1 cellular context compared by ENCODE assay signal in the genomic region with DNA sequence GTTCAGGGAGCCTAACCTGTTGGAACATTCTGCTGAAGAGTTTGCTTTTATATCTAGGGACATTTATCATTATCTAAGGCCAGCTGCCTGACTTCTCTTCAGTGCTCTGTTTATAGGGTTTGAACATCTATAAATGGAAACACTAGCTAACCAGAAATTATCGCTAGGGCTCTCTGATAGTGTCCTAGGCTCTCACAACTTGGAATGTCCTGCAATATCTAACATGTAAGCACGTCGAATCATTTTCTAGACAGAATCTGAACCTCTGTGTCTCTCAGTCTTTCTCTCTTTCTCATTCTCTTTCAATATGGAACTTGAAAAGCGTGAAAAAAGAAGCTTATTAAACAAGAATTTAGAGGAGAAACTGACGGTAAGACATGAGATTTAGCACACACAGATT.
TF ChIP-seq lines count a peak whose summit lies in the region.

No MANE protein-coding gene starts in this region.

TF ChIP-seq in GM23338, 12 proteins besides CTCF, POLR2A, EP300 and RAD21 (continued from another document):
- TF ChIP-seq, protein P1, sequence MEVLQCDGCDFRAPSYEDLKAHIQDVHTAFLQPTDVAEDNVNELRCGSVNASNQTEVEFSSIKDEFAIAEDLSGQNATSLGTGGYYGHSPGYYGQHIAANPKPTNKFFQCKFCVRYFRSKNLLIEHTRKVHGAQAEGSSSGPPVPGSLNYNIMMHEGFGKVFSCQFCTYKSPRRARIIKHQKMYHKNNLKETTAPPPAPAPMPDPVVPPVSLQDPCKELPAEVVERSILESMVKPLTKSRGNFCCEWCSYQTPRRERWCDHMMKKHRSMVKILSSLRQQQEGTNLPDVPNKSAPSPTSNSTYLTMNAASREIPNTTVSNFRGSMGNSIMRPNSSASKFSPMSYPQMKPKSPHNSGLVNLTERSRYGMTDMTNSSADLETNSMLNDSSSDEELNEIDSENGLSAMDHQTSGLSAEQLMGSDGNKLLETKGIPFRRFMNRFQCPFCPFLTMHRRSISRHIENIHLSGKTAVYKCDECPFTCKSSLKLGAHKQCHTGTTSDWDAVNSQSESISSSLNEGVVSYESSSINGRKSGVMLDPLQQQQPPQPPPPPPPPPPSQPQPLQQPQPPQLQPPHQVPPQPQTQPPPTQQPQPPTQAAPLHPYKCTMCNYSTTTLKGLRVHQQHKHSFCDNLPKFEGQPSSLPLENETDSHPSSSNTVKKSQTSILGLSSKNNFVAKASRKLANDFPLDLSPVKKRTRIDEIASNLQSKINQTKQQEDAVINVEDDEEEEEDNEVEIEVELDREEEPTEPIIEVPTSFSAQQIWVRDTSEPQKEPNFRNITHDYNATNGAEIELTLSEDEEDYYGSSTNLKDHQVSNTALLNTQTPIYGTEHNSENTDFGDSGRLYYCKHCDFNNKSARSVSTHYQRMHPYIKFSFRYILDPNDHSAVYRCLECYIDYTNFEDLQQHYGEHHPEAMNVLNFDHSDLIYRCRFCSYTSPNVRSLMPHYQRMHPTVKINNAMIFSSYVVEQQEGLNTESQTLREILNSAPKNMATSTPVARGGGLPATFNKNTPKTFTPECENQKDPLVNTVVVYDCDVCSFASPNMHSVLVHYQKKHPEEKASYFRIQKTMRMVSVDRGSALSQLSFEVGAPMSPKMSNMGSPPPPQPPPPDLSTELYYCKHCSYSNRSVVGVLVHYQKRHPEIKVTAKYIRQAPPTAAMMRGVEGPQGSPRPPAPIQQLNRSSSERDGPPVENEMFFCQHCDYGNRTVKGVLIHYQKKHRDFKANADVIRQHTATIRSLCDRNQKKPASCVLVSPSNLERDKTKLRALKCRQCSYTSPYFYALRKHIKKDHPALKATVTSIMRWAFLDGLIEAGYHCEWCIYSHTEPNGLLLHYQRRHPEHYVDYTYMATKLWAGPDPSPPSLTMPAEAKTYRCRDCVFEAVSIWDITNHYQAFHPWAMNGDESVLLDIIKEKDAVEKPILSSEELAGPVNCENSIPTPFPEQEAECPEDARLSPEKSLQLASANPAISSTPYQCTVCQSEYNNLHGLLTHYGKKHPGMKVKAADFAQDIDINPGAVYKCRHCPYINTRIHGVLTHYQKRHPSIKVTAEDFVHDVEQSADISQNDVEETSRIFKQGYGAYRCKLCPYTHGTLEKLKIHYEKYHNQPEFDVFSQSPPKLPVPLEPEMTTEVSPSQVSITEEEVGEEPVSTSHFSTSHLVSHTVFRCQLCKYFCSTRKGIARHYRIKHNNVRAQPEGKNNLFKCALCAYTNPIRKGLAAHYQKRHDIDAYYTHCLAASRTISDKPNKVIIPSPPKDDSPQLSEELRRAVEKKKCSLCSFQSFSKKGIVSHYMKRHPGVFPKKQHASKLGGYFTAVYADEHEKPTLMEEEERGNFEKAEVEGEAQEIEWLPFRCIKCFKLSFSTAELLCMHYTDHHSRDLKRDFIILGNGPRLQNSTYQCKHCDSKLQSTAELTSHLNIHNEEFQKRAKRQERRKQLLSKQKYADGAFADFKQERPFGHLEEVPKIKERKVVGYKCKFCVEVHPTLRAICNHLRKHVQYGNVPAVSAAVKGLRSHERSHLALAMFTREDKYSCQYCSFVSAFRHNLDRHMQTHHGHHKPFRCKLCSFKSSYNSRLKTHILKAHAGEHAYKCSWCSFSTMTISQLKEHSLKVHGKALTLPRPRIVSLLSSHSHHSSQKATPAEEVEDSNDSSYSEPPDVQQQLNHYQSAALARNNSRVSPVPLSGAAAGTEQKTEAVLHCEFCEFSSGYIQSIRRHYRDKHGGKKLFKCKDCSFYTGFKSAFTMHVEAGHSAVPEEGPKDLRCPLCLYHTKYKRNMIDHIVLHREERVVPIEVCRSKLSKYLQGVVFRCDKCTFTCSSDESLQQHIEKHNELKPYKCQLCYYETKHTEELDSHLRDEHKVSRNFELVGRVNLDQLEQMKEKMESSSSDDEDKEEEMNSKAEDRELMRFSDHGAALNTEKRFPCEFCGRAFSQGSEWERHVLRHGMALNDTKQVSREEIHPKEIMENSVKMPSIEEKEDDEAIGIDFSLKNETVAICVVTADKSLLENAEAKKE (CRISPR knock-in tag; IDR thresholded peaks at IDR 0.05) = no peak
- TF ChIP-seq EZH2phosphoT487 (IDR thresholded peaks at IDR 0.05; ENCODE audit: unreplicated experiment) = no peak
- TF ChIP-seq ZNF331 (CRISPR knock-in tag; IDR thresholded peaks at IDR 0.05; ENCODE audit: low read depth) = no peak
- TF ChIP-seq CREB1 (CRISPR knock-in tag; IDR thresholded peaks at IDR 0.05; ENCODE audit: low read depth) = no peak
- TF ChIP-seq STAT1 (IDR thresholded peaks at IDR 0.05; ENCODE audit: unreplicated experiment) = no peak
- TF ChIP-seq, protein P2, sequence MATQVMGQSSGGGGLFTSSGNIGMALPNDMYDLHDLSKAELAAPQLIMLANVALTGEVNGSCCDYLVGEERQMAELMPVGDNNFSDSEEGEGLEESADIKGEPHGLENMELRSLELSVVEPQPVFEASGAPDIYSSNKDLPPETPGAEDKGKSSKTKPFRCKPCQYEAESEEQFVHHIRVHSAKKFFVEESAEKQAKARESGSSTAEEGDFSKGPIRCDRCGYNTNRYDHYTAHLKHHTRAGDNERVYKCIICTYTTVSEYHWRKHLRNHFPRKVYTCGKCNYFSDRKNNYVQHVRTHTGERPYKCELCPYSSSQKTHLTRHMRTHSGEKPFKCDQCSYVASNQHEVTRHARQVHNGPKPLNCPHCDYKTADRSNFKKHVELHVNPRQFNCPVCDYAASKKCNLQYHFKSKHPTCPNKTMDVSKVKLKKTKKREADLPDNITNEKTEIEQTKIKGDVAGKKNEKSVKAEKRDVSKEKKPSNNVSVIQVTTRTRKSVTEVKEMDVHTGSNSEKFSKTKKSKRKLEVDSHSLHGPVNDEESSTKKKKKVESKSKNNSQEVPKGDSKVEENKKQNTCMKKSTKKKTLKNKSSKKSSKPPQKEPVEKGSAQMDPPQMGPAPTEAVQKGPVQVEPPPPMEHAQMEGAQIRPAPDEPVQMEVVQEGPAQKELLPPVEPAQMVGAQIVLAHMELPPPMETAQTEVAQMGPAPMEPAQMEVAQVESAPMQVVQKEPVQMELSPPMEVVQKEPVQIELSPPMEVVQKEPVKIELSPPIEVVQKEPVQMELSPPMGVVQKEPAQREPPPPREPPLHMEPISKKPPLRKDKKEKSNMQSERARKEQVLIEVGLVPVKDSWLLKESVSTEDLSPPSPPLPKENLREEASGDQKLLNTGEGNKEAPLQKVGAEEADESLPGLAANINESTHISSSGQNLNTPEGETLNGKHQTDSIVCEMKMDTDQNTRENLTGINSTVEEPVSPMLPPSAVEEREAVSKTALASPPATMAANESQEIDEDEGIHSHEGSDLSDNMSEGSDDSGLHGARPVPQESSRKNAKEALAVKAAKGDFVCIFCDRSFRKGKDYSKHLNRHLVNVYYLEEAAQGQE (IDR thresholded peaks at IDR 0.05; ENCODE audit: unreplicated experiment) = no peak
- TF ChIP-seq JUNB (IDR thresholded peaks at IDR 0.05; ENCODE audit: unreplicated experiment) = no peak
